Comparison of ENCODE assay signal across 1 cellular context in genomic region chr16:2054543-2055245, GRCh38.
TF ChIP-seq lines count a peak whose summit lies in the region.

No MANE protein-coding gene starts in this region.

TF ChIP-seq in GM12878, 131 proteins besides CTCF, POLR2A, EP300 and RAD21:
- TF ChIP-seq ZNF384 (IDR thresholded peaks at IDR 0.05; ENCODE audit: borderline replicate concordance, low read depth, low read length), result no peak
- TF ChIP-seq ZNF622 (IDR thresholded peaks at IDR 0.05), result no peak
- no peak for TF ChIP-seq CEBPB (IDR thresholded peaks at IDR 0.05; ENCODE audit: borderline replicate concordance in 1 of 2, low read depth in 2 of 2, low read length in 2 of 2)
- TF ChIP-seq FOXK2 (IDR thresholded peaks at IDR 0.05), result no peak
- no peak for TF ChIP-seq CHD4 (IDR thresholded peaks at IDR 0.05)
- no peak for TF ChIP-seq ZSCAN29 (IDR thresholded peaks at IDR 0.05)
- no peak for TF ChIP-seq STAT3 (IDR thresholded peaks at IDR 0.05; ENCODE audit: low read depth, low read length)
- TF ChIP-seq CBX3 (IDR thresholded peaks at IDR 0.05; ENCODE audit: borderline replicate concordance, low read depth), result no peak
- no peak for TF ChIP-seq STAT1 (conservative IDR thresholded peaks at IDR 0.05)
- TF ChIP-seq LARP7 (IDR thresholded peaks at IDR 0.05), result no peak
- TF ChIP-seq TCF3 (IDR thresholded peaks at IDR 0.05; ENCODE audit: borderline replicate concordance, insufficient read depth, low read depth, low read length), result no peak
- no peak for TF ChIP-seq PRDM15 (CRISPR knock-in tag; IDR thresholded peaks at IDR 0.05)
- no peak for TF ChIP-seq ELK1 (IDR thresholded peaks at IDR 0.05; ENCODE audit: low read depth, low read length)
- no peak for TF ChIP-seq RFX5 (IDR thresholded peaks at IDR 0.05; ENCODE audit: low read depth, low read length)
- TF ChIP-seq PAX8 (IDR thresholded peaks at IDR 0.05), result no peak
- TF ChIP-seq KAT2A (conservative IDR thresholded peaks at IDR 0.05; ENCODE audit: control insufficient read depth, low read depth, low read length), result no peak
- TF ChIP-seq RCOR1 (conservative IDR thresholded peaks at IDR 0.05; ENCODE audit: low read depth, low read length), result no peak
- TF ChIP-seq MLLT1 (IDR thresholded peaks at IDR 0.05), result no peak
- no peak for TF ChIP-seq MEF2B (IDR thresholded peaks at IDR 0.05; ENCODE audit: partially characterized antibody, poor library complexity, severe bottlenecking)
- TF ChIP-seq, protein P1, sequence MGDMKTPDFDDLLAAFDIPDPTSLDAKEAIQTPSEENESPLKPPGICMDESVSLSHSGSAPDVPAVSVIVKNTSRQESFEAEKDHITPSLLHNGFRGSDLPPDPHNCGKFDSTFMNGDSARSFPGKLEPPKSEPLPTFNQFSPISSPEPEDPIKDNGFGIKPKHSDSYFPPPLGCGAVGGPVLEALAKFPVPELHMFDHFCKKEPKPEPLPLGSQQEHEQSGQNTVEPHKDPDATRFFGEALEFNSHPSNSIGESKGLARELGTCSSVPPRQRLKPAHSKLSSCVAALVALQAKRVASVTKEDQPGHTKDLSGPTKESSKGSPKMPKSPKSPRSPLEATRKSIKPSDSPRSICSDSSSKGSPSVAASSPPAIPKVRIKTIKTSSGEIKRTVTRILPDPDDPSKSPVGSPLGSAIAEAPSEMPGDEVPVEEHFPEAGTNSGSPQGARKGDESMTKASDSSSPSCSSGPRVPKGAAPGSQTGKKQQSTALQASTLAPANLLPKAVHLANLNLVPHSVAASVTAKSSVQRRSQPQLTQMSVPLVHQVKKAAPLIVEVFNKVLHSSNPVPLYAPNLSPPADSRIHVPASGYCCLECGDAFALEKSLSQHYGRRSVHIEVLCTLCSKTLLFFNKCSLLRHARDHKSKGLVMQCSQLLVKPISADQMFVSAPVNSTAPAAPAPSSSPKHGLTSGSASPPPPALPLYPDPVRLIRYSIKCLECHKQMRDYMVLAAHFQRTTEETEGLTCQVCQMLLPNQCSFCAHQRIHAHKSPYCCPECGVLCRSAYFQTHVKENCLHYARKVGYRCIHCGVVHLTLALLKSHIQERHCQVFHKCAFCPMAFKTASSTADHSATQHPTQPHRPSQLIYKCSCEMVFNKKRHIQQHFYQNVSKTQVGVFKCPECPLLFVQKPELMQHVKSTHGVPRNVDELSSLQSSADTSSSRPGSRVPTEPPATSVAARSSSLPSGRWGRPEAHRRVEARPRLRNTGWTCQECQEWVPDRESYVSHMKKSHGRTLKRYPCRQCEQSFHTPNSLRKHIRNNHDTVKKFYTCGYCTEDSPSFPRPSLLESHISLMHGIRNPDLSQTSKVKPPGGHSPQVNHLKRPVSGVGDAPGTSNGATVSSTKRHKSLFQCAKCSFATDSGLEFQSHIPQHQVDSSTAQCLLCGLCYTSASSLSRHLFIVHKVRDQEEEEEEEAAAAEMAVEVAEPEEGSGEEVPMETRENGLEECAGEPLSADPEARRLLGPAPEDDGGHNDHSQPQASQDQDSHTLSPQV (IDR thresholded peaks at IDR 0.05), result no peak
